1 cellular context compared by ENCODE assay signal in genomic region chr17:17919169-17920107, GRCh38.
TF ChIP-seq lines count a peak whose summit lies in the region.

No MANE protein-coding gene starts in this region.

TF ChIP-seq in K562, 482 proteins besides CTCF, POLR2A, EP300 and RAD21 (continued from another document and continues in another):
- TF ChIP-seq MGA (IDR thresholded peaks at IDR 0.05) (no peak), SMC3 (conservative IDR thresholded peaks at IDR 0.05; ENCODE audit: insufficient read depth, low read depth, low read length) (peak; percentile 60), NFE2L1 (tag; IDR thresholded peaks at IDR 0.05; ENCODE audit: borderline replicate concordance, low read depth) (no peak), PPARD (CRISPR knock-in tag; IDR thresholded peaks at IDR 0.05) (no peak), SFPQ (IDR thresholded peaks at IDR 0.05; ENCODE audit: low read depth, low read length) (no peak), RCOR1 (IDR thresholded peaks at IDR 0.05; ENCODE audit: borderline replicate concordance in 1 of 2, low read depth in 2 of 2, low read length in 2 of 2) (no peak), TBP (optimal IDR thresholded peaks at IDR 0.05; ENCODE audit: low read depth, low read length) (no peak), SMARCE1 (IDR thresholded peaks at IDR 0.05) (no peak), ZNF407 (IDR thresholded peaks at IDR 0.05; ENCODE audit: low read depth) (no peak), MAZ (CRISPR knock-in tag; conservative IDR thresholded peaks at IDR 0.05 in 1 of 2, IDR thresholded peaks at IDR 0.05 in 1 of 2) (peak; percentile 41 to 90; a peak in 2 of 4 replicates), MLLT1 (IDR thresholded peaks at IDR 0.05) (no peak), RBBP5 (IDR thresholded peaks at IDR 0.05; ENCODE audit: borderline replicate concordance, insufficient read depth, low read length, poor library complexity, severe bottlenecking) (no peak), TFAM (CRISPR knock-in tag; conservative IDR thresholded peaks at IDR 0.05) (no peak), ZNF121 (CRISPR knock-in tag; conservative IDR thresholded peaks at IDR 0.05) (no peak), BACH1 (tag; IDR thresholded peaks at IDR 0.05) (no peak), CUX1 (CRISPR knock-in tag; IDR thresholded peaks at IDR 0.05) (no peak), HCFC1 (IDR thresholded peaks at IDR 0.05; ENCODE audit: low read depth, low read length) (no peak), ZNF3 (CRISPR knock-in tag; IDR thresholded peaks at IDR 0.05) (no peak)
